24 cellular contexts compared by ENCODE assay signal in the genomic region with DNA sequence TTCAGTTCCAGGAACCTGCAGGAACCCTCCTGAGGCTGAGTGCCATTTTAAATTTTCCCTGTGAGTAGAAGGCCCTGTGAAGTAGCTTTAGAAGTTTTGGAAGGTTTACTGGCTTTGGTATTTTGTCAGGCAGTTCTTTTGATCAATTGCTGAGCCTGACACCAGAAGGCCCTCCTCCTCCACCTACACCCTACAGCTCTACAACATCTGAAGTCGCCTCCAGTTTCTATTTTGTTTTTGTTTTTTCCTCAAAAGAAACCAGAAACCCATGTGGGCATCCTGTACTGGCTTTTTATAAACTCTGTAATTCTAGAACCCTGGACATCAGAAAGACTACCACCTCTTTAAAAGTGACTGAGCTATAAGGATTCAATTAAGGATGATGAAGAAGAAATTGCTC.
DNase-seq lines count a peak whose midpoint lies in the region; ATAC-seq and TF ChIP-seq lines count a peak whose summit lies in the region.
"Had no signal": no experiment of that assay in that cellular context is flagged by ENCODE, and none has a peak within 500 bp of the region (broad histone marks: within the 10 kb centered on the region; RNA-seq: fewer than 3 reads in every experiment).

No MANE protein-coding gene starts in this region.

- H3K4me2 ChIP-seq in MM.1S (ENCODE audit: low read depth, low read length), result peak overlapping the region; percentile 84

- no peak for TF ChIP-seq CTCF in MM.1S (IDR thresholded peaks at IDR 0.05; ENCODE audit: low read length)
- TF ChIP-seq CTCF in nephron progenitor cell (IDR thresholded peaks at IDR 0.05), result no peak
- no peak for TF ChIP-seq CTCF in adrenal gland (IDR thresholded peaks at IDR 0.05)

- ATAC-seq in GM18498 (IDR thresholded peaks at IDR 0.05; ENCODE audit: unreplicated experiment) (peak; percentile 77), HG02571 (IDR thresholded peaks at IDR 0.05; ENCODE audit: unreplicated experiment) (peak; percentile 54), GM21447 (IDR thresholded peaks at IDR 0.05; ENCODE audit: unreplicated experiment) (no peak)
- ATAC-seq: HCT116, K562, Panc1 had no signal

- peak overlapping the region; percentile 34 for H3K4me3 Mint-ChIP-seq in nephron progenitor cell
- H3K4me3 Mint-ChIP-seq: CD4-positive, CD25-positive, alpha-beta regulatory T cell had no signal

- no peaks in the 10 kb centered on the region for H3K27me3 Mint-ChIP-seq in nephron progenitor cell (ENCODE audit: low read depth, poor library complexity)
- H3K27me3 Mint-ChIP-seq: CD4-positive, CD25-positive, alpha-beta regulatory T cell had no signal

- peak overlapping the region; percentile 98 for H3K27ac Mint-ChIP-seq in nephron progenitor cell
- H3K27ac Mint-ChIP-seq: CD4-positive, CD25-positive, alpha-beta regulatory T cell had no signal

- peak overlapping the region; percentile 54 for H3K4me3 ChIP-seq in MM.1S (ENCODE audit: low read length)
- H3K4me3 ChIP-seq in adrenal gland, result no peak overlapping the region
- H3K4me3 ChIP-seq: K562, MG63 had no signal

- peaks cover 6% of the 10 kb centered on the region; the same call in 1 of the 2 replicates for H3K79me2 ChIP-seq in MM.1S (ENCODE audit: low read length)

- H3K27me3 ChIP-seq in MM.1S (replicated peaks; ENCODE audit: insufficient read depth, low read length) (no peaks in the 10 kb centered on the region), adrenal gland (no peaks in the 10 kb centered on the region)

- no peaks in the 10 kb centered on the region for H3K9me3 ChIP-seq in MM.1S (replicated peaks; ENCODE audit: insufficient read depth, low read length)
- no peaks in the 10 kb centered on the region for H3K9me3 ChIP-seq in adrenal gland (replicated peaks in 1 of 3)
- H3K9me3 ChIP-seq: MG63 had no signal

- no peaks in the 10 kb centered on the region for H4K20me1 ChIP-seq in MM.1S (ENCODE audit: insufficient read depth, low read length)

- H3K27ac ChIP-seq in MM.1S (ENCODE audit: low read length) (peak overlapping the region; percentile 87), adrenal gland (no peak overlapping the region)
- H3K27ac ChIP-seq: RWPE1 had no signal

- peak overlapping the region; percentile 67 for H3K9ac ChIP-seq in MM.1S (ENCODE audit: low read length)

- peak overlapping the region; percentile 43 for H2AFZ ChIP-seq in MM.1S (ENCODE audit: low read length)

- no peak for TF ChIP-seq POLR2A in adrenal gland (IDR thresholded peaks at IDR 0.05)

- H3K4me1 ChIP-seq in MM.1S (ENCODE audit: low read length) (peaks cover 34% of the 10 kb centered on the region), adrenal gland (replicated peaks in 1 of 2) (no peaks in the 10 kb centered on the region)

- WGBS in adrenal gland, 4 donors, result 51 to 65% (median 58%) methylated on average over 1 of the region's 1 CpG

- H3F3A ChIP-seq in MM.1S (ENCODE audit: insufficient read depth, low read length), result peaks cover 28% of the 10 kb centered on the region

- DNase-seq in MM.1S (peak; percentile 84), nephron progenitor cell (no peak), CD1c-positive myeloid dendritic cell (ENCODE audit: extremely low spot score) (no peak), adrenal gland (no peak)
- DNase-seq: CD4-positive, CD25-positive, alpha-beta regulatory T cell; DMS79; EL; GDM1; MG63; NCI-H1048; NCI-H1417; NCI-H1694; NCI-H2029 treated with DMSO at 0.1 percent for 48 hours; NCI-H2227 treated with DMSO at 0.1 percent for 48 hours; NCI-H526 treated with DMSO at 0.1 percent for 48 hours; SHP77; T-helper 1 cell had no signal

- H3K9me2 ChIP-seq in MM.1S (replicated peaks; ENCODE audit: insufficient read depth, low read length), result no peaks in the 10 kb centered on the region

- H3K36me3 ChIP-seq in MM.1S (replicated peaks; ENCODE audit: insufficient read depth, low read length), result no peaks in the 10 kb centered on the region
- no peaks in the 10 kb centered on the region for H3K36me3 ChIP-seq in adrenal gland (replicated peaks in 1 of 2)
- H3K36me3 ChIP-seq: MG63 had no signal

- H3K36me3 Mint-ChIP-seq in nephron progenitor cell (ENCODE audit: low read depth), result no peaks in the 10 kb centered on the region
- H3K36me3 Mint-ChIP-seq: CD4-positive, CD25-positive, alpha-beta regulatory T cell had no signal

- peaks cover 37% of the 10 kb centered on the region for H3K4me1 Mint-ChIP-seq in nephron progenitor cell
- H3K4me1 Mint-ChIP-seq: CD4-positive, CD25-positive, alpha-beta regulatory T cell had no signal

- intact Hi-C loops in adrenal gland (cut with DNase I), result no loop called here

- H3K9me3 Mint-ChIP-seq in nephron progenitor cell, result no peaks in the 10 kb centered on the region
